1 cellular context compared by ENCODE assay signal in the genomic region with DNA sequence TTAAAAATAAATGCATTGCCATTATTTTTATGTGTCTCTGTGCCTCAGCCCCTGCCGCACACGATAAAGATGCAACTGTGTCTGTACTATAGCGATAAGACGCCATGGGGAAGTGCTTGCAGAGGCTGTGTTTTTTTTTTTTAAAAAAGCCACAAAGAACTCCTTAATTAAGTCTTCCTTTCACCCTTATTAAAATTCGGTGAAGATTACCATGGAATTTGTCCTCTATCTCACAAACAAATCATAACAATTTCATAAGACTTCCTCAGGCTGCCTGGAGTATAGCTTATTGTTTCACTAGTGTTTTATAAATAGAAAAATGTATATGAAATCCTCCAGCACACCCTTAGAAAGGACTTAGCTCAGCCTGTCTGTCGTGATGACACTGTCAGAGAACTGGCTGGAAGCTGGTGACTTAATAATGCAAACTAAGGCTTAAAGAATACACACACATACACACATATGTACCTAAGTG.
A peak's percentile ranks its signal among the peaks of the same experiment; 100 is the strongest.
TF ChIP-seq lines count a peak whose summit lies in the region.

No MANE protein-coding gene starts in this region.

TF ChIP-seq in K562, 482 proteins besides CTCF, POLR2A, EP300 and RAD21 (continued from another document and continues in another):
- TF ChIP-seq ZNF395 (CRISPR knock-in tag; IDR thresholded peaks at IDR 0.05) = peak; percentile 86; the same call in 1 of the 2 replicates
- TF ChIP-seq TEAD4 (IDR thresholded peaks at IDR 0.05; ENCODE audit: low read length) = peak; percentile 99
- no peak for TF ChIP-seq TEAD4 (CRISPR knock-in tag; IDR thresholded peaks at IDR 0.05; ENCODE audit: borderline replicate concordance)
- TF ChIP-seq, protein P1, sequence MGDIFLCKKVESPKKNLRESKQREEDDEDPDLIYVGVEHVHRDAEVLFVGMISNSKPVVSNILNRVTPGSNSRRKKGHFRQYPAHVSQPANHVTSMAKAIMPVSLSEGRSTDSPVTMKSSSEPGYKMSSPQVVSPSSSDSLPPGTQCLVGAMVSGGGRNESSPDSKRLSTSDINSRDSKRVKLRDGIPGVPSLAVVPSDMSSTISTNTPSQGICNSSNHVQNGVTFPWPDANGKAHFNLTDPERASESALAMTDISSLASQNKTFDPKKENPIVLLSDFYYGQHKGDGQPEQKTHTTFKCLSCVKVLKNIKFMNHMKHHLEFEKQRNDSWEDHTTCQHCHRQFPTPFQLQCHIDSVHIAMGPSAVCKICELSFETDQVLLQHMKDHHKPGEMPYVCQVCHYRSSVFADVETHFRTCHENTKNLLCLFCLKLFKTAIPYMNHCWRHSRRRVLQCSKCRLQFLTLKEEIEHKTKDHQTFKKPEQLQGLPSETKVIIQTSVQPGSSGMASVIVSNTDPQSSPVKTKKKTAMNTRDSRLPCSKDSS (IDR thresholded peaks at IDR 0.05; ENCODE audit: low read depth, partially characterized antibody) = no peak
- no peak for TF ChIP-seq RNF219 (CRISPR knock-in tag; IDR thresholded peaks at IDR 0.05)
- TF ChIP-seq ZNF644 (tag; IDR thresholded peaks at IDR 0.05; ENCODE audit: low read depth) = peak; percentile 95
- TF ChIP-seq RFX5 (IDR thresholded peaks at IDR 0.05; ENCODE audit: low read depth, low read length) = no peak
- TF ChIP-seq ZNF277 (CRISPR knock-in tag; IDR thresholded peaks at IDR 0.05; ENCODE audit: borderline replicate concordance) = no peak
- no peak for TF ChIP-seq MCM2 (IDR thresholded peaks at IDR 0.05; ENCODE audit: low read depth)
- TF ChIP-seq POLR2G (IDR thresholded peaks at IDR 0.05; ENCODE audit: low read depth, low read length) = no peak
- TF ChIP-seq, protein P2, sequence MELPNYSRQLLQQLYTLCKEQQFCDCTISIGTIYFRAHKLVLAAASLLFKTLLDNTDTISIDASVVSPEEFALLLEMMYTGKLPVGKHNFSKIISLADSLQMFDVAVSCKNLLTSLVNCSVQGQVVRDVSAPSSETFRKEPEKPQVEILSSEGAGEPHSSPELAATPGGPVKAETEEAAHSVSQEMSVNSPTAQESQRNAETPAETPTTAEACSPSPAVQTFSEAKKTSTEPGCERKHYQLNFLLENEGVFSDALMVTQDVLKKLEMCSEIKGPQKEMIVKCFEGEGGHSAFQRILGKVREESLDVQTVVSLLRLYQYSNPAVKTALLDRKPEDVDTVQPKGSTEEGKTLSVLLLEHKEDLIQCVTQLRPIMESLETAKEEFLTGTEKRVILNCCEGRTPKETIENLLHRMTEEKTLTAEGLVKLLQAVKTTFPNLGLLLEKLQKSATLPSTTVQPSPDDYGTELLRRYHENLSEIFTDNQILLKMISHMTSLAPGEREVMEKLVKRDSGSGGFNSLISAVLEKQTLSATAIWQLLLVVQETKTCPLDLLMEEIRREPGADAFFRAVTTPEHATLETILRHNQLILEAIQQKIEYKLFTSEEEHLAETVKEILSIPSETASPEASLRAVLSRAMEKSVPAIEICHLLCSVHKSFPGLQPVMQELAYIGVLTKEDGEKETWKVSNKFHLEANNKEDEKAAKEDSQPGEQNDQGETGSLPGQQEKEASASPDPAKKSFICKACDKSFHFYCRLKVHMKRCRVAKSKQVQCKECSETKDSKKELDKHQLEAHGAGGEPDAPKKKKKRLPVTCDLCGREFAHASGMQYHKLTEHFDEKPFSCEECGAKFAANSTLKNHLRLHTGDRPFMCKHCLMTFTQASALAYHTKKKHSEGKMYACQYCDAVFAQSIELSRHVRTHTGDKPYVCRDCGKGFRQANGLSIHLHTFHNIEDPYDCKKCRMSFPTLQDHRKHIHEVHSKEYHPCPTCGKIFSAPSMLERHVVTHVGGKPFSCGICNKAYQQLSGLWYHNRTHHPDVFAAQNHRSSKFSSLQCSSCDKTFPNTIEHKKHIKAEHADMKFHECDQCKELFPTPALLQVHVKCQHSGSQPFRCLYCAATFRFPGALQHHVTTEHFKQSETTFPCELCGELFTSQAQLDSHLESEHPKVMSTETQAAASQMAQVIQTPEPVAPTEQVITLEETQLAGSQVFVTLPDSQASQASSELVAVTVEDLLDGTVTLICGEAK (IDR thresholded peaks at IDR 0.05) = no peak
- TF ChIP-seq, protein P2 (CRISPR knock-in tag; IDR thresholded peaks at IDR 0.05) = no peak
- TF ChIP-seq OTX1 (CRISPR knock-in tag; IDR thresholded peaks at IDR 0.05) = no peak
- TF ChIP-seq ZNF584 (CRISPR knock-in tag; IDR thresholded peaks at IDR 0.05; ENCODE audit: low read depth) = peak; percentile 87
- TF ChIP-seq MAFF (IDR thresholded peaks at IDR 0.05; ENCODE audit: low read length) = no peak; the same call in 1 of the 2 replicates
- peak; percentile 97 for TF ChIP-seq SMARCC2 (IDR thresholded peaks at IDR 0.05; ENCODE audit: low read depth)
- TF ChIP-seq MTF1 (CRISPR knock-in tag; IDR thresholded peaks at IDR 0.05; ENCODE audit: borderline replicate concordance) = no peak
- no peak for TF ChIP-seq ELK3 (CRISPR knock-in tag; IDR thresholded peaks at IDR 0.05)
- TF ChIP-seq THRAP3 (IDR thresholded peaks at IDR 0.05; ENCODE audit: borderline replicate concordance) = no peak
- peak; percentile 89 for TF ChIP-seq RNF2 (IDR thresholded peaks at IDR 0.05)
- no peak for TF ChIP-seq ZNF551 (CRISPR knock-in tag; IDR thresholded peaks at IDR 0.05)
- peak; percentile 83 for TF ChIP-seq NEUROD1 (IDR thresholded peaks at IDR 0.05; ENCODE audit: borderline replicate concordance, low read depth, low read length, partially characterized antibody)
- TF ChIP-seq ZNF384 (IDR thresholded peaks at IDR 0.05; ENCODE audit: low read depth, low read length) = peak; percentile 99
- TF ChIP-seq NFIX (CRISPR knock-in tag; IDR thresholded peaks at IDR 0.05; ENCODE audit: low read depth) = no peak
- TF ChIP-seq KHSRP (IDR thresholded peaks at IDR 0.05) = peak; percentile 66; the same call in 1 of the 2 replicates
- TF ChIP-seq TOE1 (IDR thresholded peaks at IDR 0.05; ENCODE audit: borderline replicate concordance) = no peak
- TF ChIP-seq TOE1 (CRISPR knock-in tag; IDR thresholded peaks at IDR 0.05; ENCODE audit: borderline replicate concordance, low read depth) = no peak
- TF ChIP-seq DMBX1 (CRISPR knock-in tag; IDR thresholded peaks at IDR 0.05; ENCODE audit: borderline replicate concordance) = no peak
- TF ChIP-seq ZNF197 (CRISPR knock-in tag; IDR thresholded peaks at IDR 0.05; ENCODE audit: low read depth) = 0 out of 2 replicates have a peak, but pooled peaks have one; percentile 53
- TF ChIP-seq U2AF2 (optimal IDR thresholded peaks at IDR 0.05; ENCODE audit: low read depth, low read length) = no peak
- TF ChIP-seq ASH1L (IDR thresholded peaks at IDR 0.05; ENCODE audit: borderline replicate concordance, low read depth, partially characterized antibody) = no peak
- no peak for TF ChIP-seq STAG1 (CRISPR knock-in tag; IDR thresholded peaks at IDR 0.05; ENCODE audit: borderline replicate concordance)
- TF ChIP-seq FOXJ3 (CRISPR knock-in tag; IDR thresholded peaks at IDR 0.05) = no peak
- no peak for TF ChIP-seq COPS2 (conservative IDR thresholded peaks at IDR 0.05)
- no peak for TF ChIP-seq MCM7 (IDR thresholded peaks at IDR 0.05)
- no peak for TF ChIP-seq EGR1 (conservative IDR thresholded peaks at IDR 0.05)
- peak in 1 of 2 experiments; percentile 50; a peak in 1 of 4 replicates for TF ChIP-seq FOXK2 (conservative IDR thresholded peaks at IDR 0.05 in 1 of 2, IDR thresholded peaks at IDR 0.05 in 1 of 2; ENCODE audit: low read depth in 2 of 2)
- TF ChIP-seq XRCC3 (IDR thresholded peaks at IDR 0.05) = no peak
- TF ChIP-seq MXI1 (IDR thresholded peaks at IDR 0.05; ENCODE audit: low read depth, low read length) = peak; percentile 67; the same call in 1 of the 2 replicates
- TF ChIP-seq ZNF655 (CRISPR knock-in tag; IDR thresholded peaks at IDR 0.05) = no peak
- TF ChIP-seq NCOA1 (IDR thresholded peaks at IDR 0.05; ENCODE audit: low read depth) = 0 out of 2 replicates have a peak, but pooled peaks have one; percentile 31
- no peak for TF ChIP-seq ZBTB1 (CRISPR knock-in tag; IDR thresholded peaks at IDR 0.05; ENCODE audit: borderline replicate concordance, low read depth)
- TF ChIP-seq CBFB (CRISPR knock-in tag; IDR thresholded peaks at IDR 0.05) = no peak
- no peak for TF ChIP-seq SAFB (IDR thresholded peaks at IDR 0.05; ENCODE audit: borderline replicate concordance, low read depth, low read length)
- TF ChIP-seq MCM3 (IDR thresholded peaks at IDR 0.05) = no peak
